In the genomic region with DNA sequence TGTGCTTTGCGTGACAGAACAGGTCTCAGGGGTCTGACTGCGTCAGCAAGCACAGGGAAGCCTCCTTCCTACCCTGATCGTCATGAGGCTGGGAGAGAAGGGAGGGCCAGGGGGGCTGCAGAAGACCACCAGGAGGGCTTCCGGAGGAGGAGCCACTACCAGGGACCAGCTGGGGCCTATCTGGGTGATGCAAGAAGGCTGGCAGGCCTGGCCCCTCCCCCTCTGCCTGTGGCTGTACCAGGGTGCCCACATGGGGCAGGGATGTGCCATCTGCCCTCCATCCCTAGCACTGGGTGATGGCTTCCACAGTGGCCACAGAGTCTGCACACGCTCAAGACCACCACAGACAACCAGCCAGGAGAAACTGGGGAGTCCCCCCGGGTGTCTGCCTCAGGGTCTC, we compare ENCODE assay signal across 19 cellular contexts.
DNase-seq lines count a peak whose midpoint lies in the region; ATAC-seq, FAIRE-seq and TF ChIP-seq lines count a peak whose summit lies in the region.
"Had no signal": no experiment of that assay in that cellular context is flagged by ENCODE, and none has a peak within 500 bp of the region (broad histone marks: within the 10 kb centered on the region; RNA-seq: fewer than 3 reads in every experiment).

No MANE protein-coding gene starts in this region.

- peaks cover 5 to 6% of the 10 kb centered on the region in 2 donors for H3K9me3 ChIP-seq in kidney (ENCODE audit: control insufficient read depth in 1 of 2, low read length in 2 of 2)
- H3K9me3 ChIP-seq in psoas muscle, result no peaks in the 10 kb centered on the region
- no peaks in the 10 kb centered on the region for H3K9me3 ChIP-seq in upper lobe of right lung

- no peaks in the 10 kb centered on the region for H3K36me3 Mint-ChIP-seq in natural killer cell treated with Interleukin-12 subunit alpha and Interleukin-12 subunit beta and Interleukin-15 and Interleukin-18, amount 100 ng/mL, for 72 hours
- H3K36me3 Mint-ChIP-seq in natural killer cell, result no peaks in the 10 kb centered on the region

- TF ChIP-seq CTCF in natural killer cell (IDR thresholded peaks at IDR 0.05), result no peak
- TF ChIP-seq CTCF in kidney (IDR thresholded peaks at IDR 0.05; ENCODE audit: borderline replicate concordance, extremely low read depth, insufficient read depth), result no peak
- TF ChIP-seq CTCF in psoas muscle (IDR thresholded peaks at IDR 0.05), result no peak
- no peak for TF ChIP-seq CTCF in upper lobe of right lung (IDR thresholded peaks at IDR 0.05)

- peak; percentile 35 for DNase-seq in natural killer cell treated with Interleukin-12 subunit alpha and Interleukin-12 subunit beta and Interleukin-15 and Interleukin-18, amount 100 ng/mL, for 72 hours (ENCODE audit: low spot score)
- DNase-seq in natural killer cell (no peak), kidney (peak; percentile 70), psoas muscle (peak; percentile 1 to 50), upper lobe of right lung (no peak), NCI-H1694 treated with DMSO at 0.1 percent for 48 hours (lab: John Stamatoyannopoulos, UW) (no peak), HTR-8/SVneo (ENCODE audit: insufficient read length, low spot score) (no peak)
- DNase-seq: C1 segment of cervical spinal cord; CD4-positive, alpha-beta T cell; DMS153; DMS79 treated with DMSO at 0.1 percent for 48 hours; EL; H9 had no signal

- no peak overlapping the region for H3K4me3 ChIP-seq in kidney (ENCODE audit: low read length in 2 of 2)
- H3K4me3 ChIP-seq in psoas muscle, result no peak overlapping the region
- H3K4me3 ChIP-seq in upper lobe of right lung, result no peak overlapping the region
- H3K4me3 ChIP-seq: GM23338 had no signal

- H3K27me3 ChIP-seq in psoas muscle (ENCODE audit: insufficient read depth in 3 of 3, low read length in 2 of 3) (peaks cover 0 to 58% (median 16%) of the 10 kb centered on the region in 3 donors), upper lobe of right lung (peaks cover 17% of the 10 kb centered on the region)

- H3K4me1 Mint-ChIP-seq in natural killer cell treated with Interleukin-12 subunit alpha and Interleukin-12 subunit beta and Interleukin-15 and Interleukin-18, amount 100 ng/mL, for 72 hours (ENCODE audit: low read depth in 2 of 2), result peaks cover 0 to 4% of the 10 kb centered on the region in 2 donors
- H3K4me1 Mint-ChIP-seq in natural killer cell, result peaks cover 0 to 10% of the 10 kb centered on the region in 2 donors

- intact Hi-C loops in natural killer cell (cut with micrococcal nuclease), result no loop called here
- intact Hi-C loops in kidney (cut with DNase I), result no loop called here
- intact Hi-C loops in psoas muscle (cut with DNase I), result no loop called here
- intact Hi-C loops in upper lobe of right lung (cut with DNase I), result no loop called here

- H3K9ac ChIP-seq in kidney (ENCODE audit: low read length in 2 of 2), result no peak overlapping the region

- peaks cover 28 to 45% of the 10 kb centered on the region in 2 donors for H3K27me3 Mint-ChIP-seq in natural killer cell treated with Interleukin-12 subunit alpha and Interleukin-12 subunit beta and Interleukin-15 and Interleukin-18, amount 100 ng/mL, for 72 hours
- H3K27me3 Mint-ChIP-seq in natural killer cell (ENCODE audit: low read depth in 2 of 2), result peaks cover 31 to 45% of the 10 kb centered on the region in 2 donors

- no peak overlapping the region for H3K4me3 Mint-ChIP-seq in natural killer cell treated with Interleukin-12 subunit alpha and Interleukin-12 subunit beta and Interleukin-15 and Interleukin-18, amount 100 ng/mL, for 72 hours
- no peak overlapping the region for H3K4me3 Mint-ChIP-seq in natural killer cell
- H3K4me3 Mint-ChIP-seq: B cell, GM23338, H9 had no signal

- H3K9me3 Mint-ChIP-seq in natural killer cell treated with Interleukin-12 subunit alpha and Interleukin-12 subunit beta and Interleukin-15 and Interleukin-18, amount 100 ng/mL, for 72 hours, result no peaks in the 10 kb centered on the region
- no peaks in the 10 kb centered on the region for H3K9me3 Mint-ChIP-seq in natural killer cell

- H3K36me3 ChIP-seq in kidney (ENCODE audit: control insufficient read depth in 1 of 2, insufficient read depth in 2 of 2, low read length in 2 of 2) (no peaks in the 10 kb centered on the region), psoas muscle (ENCODE audit: insufficient read depth in 1 of 2, low read depth in 1 of 2) (no peaks in the 10 kb centered on the region), upper lobe of right lung (no peaks in the 10 kb centered on the region)

- ATAC-seq in natural killer cell treated with Interleukin-12 subunit alpha and Interleukin-12 subunit beta and Interleukin-15 and Interleukin-18, amount 100 ng/mL, for 72 hours, result no peak
- ATAC-seq in natural killer cell, result no peak
- no peak for ATAC-seq in psoas muscle
- no peak for ATAC-seq in upper lobe of right lung

- FAIRE-seq in kidney (lab: Jason Lieb, UNC), result no peak
- FAIRE-seq in HTR-8/SVneo (lab: Jason Lieb, UNC), result no peak
- FAIRE-seq: A204.1, G401.6, GM12891, HepG2 had no signal

- no peak overlapping the region for H3K27ac Mint-ChIP-seq in natural killer cell treated with Interleukin-12 subunit alpha and Interleukin-12 subunit beta and Interleukin-15 and Interleukin-18, amount 100 ng/mL, for 72 hours
- no peak overlapping the region for H3K27ac Mint-ChIP-seq in natural killer cell
- H3K27ac Mint-ChIP-seq: B cell; CD4-positive, alpha-beta T cell; GM23338; H9 had no signal

- H3K27ac ChIP-seq in kidney (ENCODE audit: low read depth in 2 of 2, low read length in 2 of 2), result no peak overlapping the region
- H3K27ac ChIP-seq in psoas muscle, result no peak overlapping the region
- no peak overlapping the region for H3K27ac ChIP-seq in upper lobe of right lung

- WGBS in psoas muscle, 3 donors, result 83 to 86% (median 84%) methylated on average over 6 of the region's 6 CpGs

- H3K4me1 ChIP-seq in kidney (ENCODE audit: control insufficient read depth in 1 of 2, insufficient read depth in 1 of 2, low read depth in 1 of 2, low read length in 2 of 2) (no peaks in the 10 kb centered on the region), psoas muscle (no peaks in the 10 kb centered on the region), upper lobe of right lung (peaks cover 3% of the 10 kb centered on the region)

Comparison
In these comparisons a context has a peak if more than half of its experiments do, and no peak if none do; other contexts are left out.
1. DNase-seq: peak in natural killer cell treated with Interleukin-12 subunit alpha and Interleukin-12 subunit beta and Interleukin-15 and Interleukin-18, amount 100 ng/mL, for 72 hours (single experiment), kidney (single experiment) and psoas muscle (2 of 2); none in natural killer cell (single experiment), upper lobe of right lung (single experiment), NCI-H1694 treated with DMSO at 0.1 percent for 48 hours (single experiment) and HTR-8/SVneo (single experiment).